2 cellular contexts compared by ENCODE assay signal in the genomic region with DNA sequence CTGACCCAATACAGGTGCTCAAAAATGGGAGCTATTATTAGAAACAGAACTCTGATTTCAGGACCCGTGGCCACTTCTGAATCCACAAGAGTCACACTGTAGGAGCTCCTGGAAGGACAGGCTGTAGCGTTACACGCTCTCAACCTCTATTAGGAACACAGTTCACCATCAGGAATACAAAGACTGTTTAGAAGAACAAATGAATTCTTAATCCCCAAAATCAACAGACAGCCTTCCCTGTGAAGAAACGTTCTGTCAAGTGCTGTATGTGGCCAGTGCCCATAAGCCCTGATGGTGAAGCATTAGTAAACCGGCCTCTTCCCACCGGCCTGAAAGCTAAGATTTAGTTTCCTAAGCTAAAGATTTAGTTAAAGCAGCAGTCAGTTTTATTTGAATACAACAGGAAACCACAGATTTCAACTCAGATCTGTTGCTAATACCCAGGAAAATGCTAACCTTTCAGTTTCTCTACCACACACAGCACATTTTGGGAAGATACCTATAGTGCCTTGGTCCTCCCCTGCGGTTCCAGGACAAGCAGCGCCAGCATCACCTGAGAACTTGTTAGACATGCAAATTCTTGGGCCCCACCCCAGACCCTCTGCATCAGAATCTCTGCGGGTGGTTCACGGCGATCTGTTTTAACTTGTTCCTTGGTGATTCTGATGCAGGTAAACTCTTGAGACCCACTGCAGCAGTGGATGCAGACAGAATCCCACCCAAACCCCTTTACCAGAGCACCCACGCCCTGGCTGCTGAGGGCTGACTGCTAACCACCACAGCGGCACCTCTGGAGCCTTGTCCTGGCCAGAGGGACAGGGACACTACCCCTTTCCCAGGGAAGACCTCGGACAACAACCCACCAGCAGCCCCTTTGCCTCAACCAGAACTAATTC.
A peak's percentile ranks its signal among the peaks of the same experiment; 100 is the strongest.
TF ChIP-seq lines count a peak whose summit lies in the region.

No MANE protein-coding gene starts in this region.

TF ChIP-seq in GM23338, 12 proteins besides CTCF, POLR2A, EP300 and RAD21 (continues in another document):
- TF ChIP-seq EZH2phosphoT487 (IDR thresholded peaks at IDR 0.05; ENCODE audit: unreplicated experiment) (no peak), CREB1 (CRISPR knock-in tag; IDR thresholded peaks at IDR 0.05; ENCODE audit: low read depth) (no peak), EZH2 (IDR thresholded peaks at IDR 0.05; ENCODE audit: low read depth, unreplicated experiment) (no peak), ZNF331 (CRISPR knock-in tag; IDR thresholded peaks at IDR 0.05; ENCODE audit: low read depth) (no peak), ZNF114 (CRISPR knock-in tag; IDR thresholded peaks at IDR 0.05) (no peak), POLR2AphosphoS5 (IDR thresholded peaks at IDR 0.05; ENCODE audit: low read depth) (no peak), STAT1 (IDR thresholded peaks at IDR 0.05; ENCODE audit: unreplicated experiment) (no peak), REST (IDR thresholded peaks at IDR 0.05; ENCODE audit: unreplicated experiment) (no peak), ETS1 (IDR thresholded peaks at IDR 0.05) (no peak), NANOG (IDR thresholded peaks at IDR 0.05; ENCODE audit: borderline replicate concordance) (no peak), JUNB (IDR thresholded peaks at IDR 0.05; ENCODE audit: unreplicated experiment) (no peak)

TF ChIP-seq in HepG2, 621 proteins besides CTCF, POLR2A, EP300 and RAD21:
- TF ChIP-seq SOX5 (CRISPR knock-in tag; IDR thresholded peaks at IDR 0.05; ENCODE audit: borderline replicate concordance) (peak; percentile 24; the same call in 1 of the 2 replicates), TEAD2 (CRISPR knock-in tag; IDR thresholded peaks at IDR 0.05) (no peak), HHEX (CRISPR knock-in tag; IDR thresholded peaks at IDR 0.05) (no peak), ZNF614 (CRISPR knock-in tag; IDR thresholded peaks at IDR 0.05; ENCODE audit: borderline replicate concordance) (no peak), NFIC (IDR thresholded peaks at IDR 0.05; ENCODE audit: low read length) (no peak), MBD4 (IDR thresholded peaks at IDR 0.05; ENCODE audit: borderline replicate concordance, low read length) (no peak), SOX13 (IDR thresholded peaks at IDR 0.05) (no peak), SOX13 (CRISPR knock-in tag; conservative IDR thresholded peaks at IDR 0.05 in 1 of 2, IDR thresholded peaks at IDR 0.05 in 1 of 2) (peak in 1 of 2 experiments; percentile 63; a peak in 1 of 4 replicates), ZNF274 (CRISPR knock-in tag; IDR thresholded peaks at IDR 0.05) (no peak), KMT2B (CRISPR knock-in tag; IDR thresholded peaks at IDR 0.05) (no peak), ZNF615 (CRISPR knock-in tag; IDR thresholded peaks at IDR 0.05; ENCODE audit: borderline replicate concordance) (no peak), ZNF543 (CRISPR knock-in tag; IDR thresholded peaks at IDR 0.05) (no peak), SP5 (CRISPR knock-in tag; IDR thresholded peaks at IDR 0.05; ENCODE audit: borderline replicate concordance, low read depth) (no peak), MAFK (conservative IDR thresholded peaks at IDR 0.05 in 1 of 2, IDR thresholded peaks at IDR 0.05 in 1 of 2; ENCODE audit: low read length in 2 of 2) (peak in 1 of 2 experiments; percentile 32; a peak in 1 of 4 replicates), MAFF (IDR thresholded peaks at IDR 0.05; ENCODE audit: low read depth, low read length) (peak; percentile 32; the same call in 1 of the 2 replicates), TBP (CRISPR knock-in tag; IDR thresholded peaks at IDR 0.05) (no peak), ZNF883 (CRISPR knock-in tag; IDR thresholded peaks at IDR 0.05; ENCODE audit: not compliant biosample characterization) (no peak), ZSCAN30 (CRISPR knock-in tag; IDR thresholded peaks at IDR 0.05) (no peak), NKX3-1 (CRISPR knock-in tag; IDR thresholded peaks at IDR 0.05) (no peak), SOX6 (IDR thresholded peaks at IDR 0.05) (no peak), SOX6 (CRISPR knock-in tag; IDR thresholded peaks at IDR 0.05) (peak; percentile 27; the same call in 1 of the 2 replicates), ZMYM2 (CRISPR knock-in tag; IDR thresholded peaks at IDR 0.05) (no peak), ZSCAN12 (CRISPR knock-in tag; IDR thresholded peaks at IDR 0.05) (no peak), KMT2A (CRISPR knock-in tag; IDR thresholded peaks at IDR 0.05) (no peak), ZNF891 (CRISPR knock-in tag; IDR thresholded peaks at IDR 0.05) (no peak), HMGA1 (CRISPR knock-in tag; conservative IDR thresholded peaks at IDR 0.05) (no peak), TAF1 (CRISPR knock-in tag; IDR thresholded peaks at IDR 0.05) (no peak), EZH2 (conservative IDR thresholded peaks at IDR 0.05; ENCODE audit: low read depth, low read length) (no peak), ZNF646 (CRISPR knock-in tag; IDR thresholded peaks at IDR 0.05) (no peak), ZNF792 (CRISPR knock-in tag; IDR thresholded peaks at IDR 0.05) (no peak), REL (CRISPR knock-in tag; conservative IDR thresholded peaks at IDR 0.05) (no peak), CHCHD3 (CRISPR knock-in tag; IDR thresholded peaks at IDR 0.05) (no peak)
- TF ChIP-seq, protein P1, sequence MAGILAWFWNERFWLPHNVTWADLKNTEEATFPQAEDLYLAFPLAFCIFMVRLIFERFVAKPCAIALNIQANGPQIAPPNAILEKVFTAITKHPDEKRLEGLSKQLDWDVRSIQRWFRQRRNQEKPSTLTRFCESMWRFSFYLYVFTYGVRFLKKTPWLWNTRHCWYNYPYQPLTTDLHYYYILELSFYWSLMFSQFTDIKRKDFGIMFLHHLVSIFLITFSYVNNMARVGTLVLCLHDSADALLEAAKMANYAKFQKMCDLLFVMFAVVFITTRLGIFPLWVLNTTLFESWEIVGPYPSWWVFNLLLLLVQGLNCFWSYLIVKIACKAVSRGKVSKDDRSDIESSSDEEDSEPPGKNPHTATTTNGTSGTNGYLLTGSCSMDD (CRISPR knock-in tag; IDR thresholded peaks at IDR 0.05), result no peak
- TF ChIP-seq, protein P2, sequence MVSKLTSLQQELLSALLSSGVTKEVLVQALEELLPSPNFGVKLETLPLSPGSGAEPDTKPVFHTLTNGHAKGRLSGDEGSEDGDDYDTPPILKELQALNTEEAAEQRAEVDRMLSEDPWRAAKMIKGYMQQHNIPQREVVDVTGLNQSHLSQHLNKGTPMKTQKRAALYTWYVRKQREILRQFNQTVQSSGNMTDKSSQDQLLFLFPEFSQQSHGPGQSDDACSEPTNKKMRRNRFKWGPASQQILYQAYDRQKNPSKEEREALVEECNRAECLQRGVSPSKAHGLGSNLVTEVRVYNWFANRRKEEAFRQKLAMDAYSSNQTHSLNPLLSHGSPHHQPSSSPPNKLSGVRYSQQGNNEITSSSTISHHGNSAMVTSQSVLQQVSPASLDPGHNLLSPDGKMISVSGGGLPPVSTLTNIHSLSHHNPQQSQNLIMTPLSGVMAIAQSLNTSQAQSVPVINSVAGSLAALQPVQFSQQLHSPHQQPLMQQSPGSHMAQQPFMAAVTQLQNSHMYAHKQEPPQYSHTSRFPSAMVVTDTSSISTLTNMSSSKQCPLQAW (CRISPR knock-in tag; IDR thresholded peaks at IDR 0.05), result no peak
